ENCODE assay signal across 25 cellular contexts in genomic region chr22:38866024-38866398, GRCh38. TPM values are rescaled to one million over a fixed set of nuclear protein-coding genes. Genes with fewer than 3 reads are reported as not detected.
DNase-seq lines count a peak whose midpoint lies in the region; ATAC-seq and TF ChIP-seq lines count a peak whose summit lies in the region.
"Had no signal": no experiment of that assay in that cellular context is flagged by ENCODE, and none has a peak within 500 bp of the region (broad histone marks: within the 10 kb centered on the region; RNA-seq: fewer than 3 reads in every experiment).

No MANE protein-coding gene starts in this region.

- H3K27ac ChIP-seq in gastroesophageal sphincter: peak overlapping the region in 3 of 4 donors; percentile 67 to 75 (median 73)
- H3K27ac ChIP-seq in rectal smooth muscle tissue (ENCODE audit: low read depth, low read length): peak overlapping the region; percentile 23
- H3K27ac ChIP-seq in vagina: peak overlapping the region; percentile 6
- H3K27ac ChIP-seq: parathyroid adenoma had no signal

- TF ChIP-seq POLR2A in gastroesophageal sphincter (IDR thresholded peaks at IDR 0.05): no peak
- no peak for TF ChIP-seq POLR2A in vagina (IDR thresholded peaks at IDR 0.05)

- no peak for TF ChIP-seq CTCF in gastroesophageal sphincter (IDR thresholded peaks at IDR 0.05)
- TF ChIP-seq CTCF in vagina (IDR thresholded peaks at IDR 0.05): no peak
- no peak for TF ChIP-seq CTCF in GM13976 (IDR thresholded peaks at IDR 0.05; ENCODE audit: borderline replicate concordance, control extremely low read depth, extremely low read depth, insufficient read depth, missing control alignments)

- H3K27me3 ChIP-seq in gastroesophageal sphincter: no peaks in the 10 kb centered on the region
- no peaks in the 10 kb centered on the region for H3K27me3 ChIP-seq in rectal smooth muscle tissue (ENCODE audit: control insufficient read depth, insufficient read depth, low read length)
- H3K27me3 ChIP-seq in vagina: no peaks in the 10 kb centered on the region
- H3K27me3 ChIP-seq: adrenal gland had no signal

- TF ChIP-seq EP300 in gastroesophageal sphincter (IDR thresholded peaks at IDR 0.05): no peak

- H3K9me3 ChIP-seq in gastroesophageal sphincter (no peaks in the 10 kb centered on the region), vagina (no peaks in the 10 kb centered on the region)
- H3K9me3 ChIP-seq: adrenal gland had no signal

- H3K9ac ChIP-seq in rectal smooth muscle tissue (ENCODE audit: low read length): no peak overlapping the region
- H3K9ac ChIP-seq: parathyroid adenoma had no signal

- in situ Hi-C loops in GM13976 (cut with MboI; ENCODE audit: low sequenced_read_pairs, unreplicated experiment): no loop called here

- H3K4me1 ChIP-seq in gastroesophageal sphincter (peaks cover 19 to 100% (median 55%) of the 10 kb centered on the region in 3 donors), rectal smooth muscle tissue (ENCODE audit: control insufficient read depth, insufficient read depth, low read length) (peaks cover 38% of the 10 kb centered on the region), vagina (peaks cover 83% of the 10 kb centered on the region)

- ATAC-seq in Right ventricle myocardium inferior (no peak), Right ventricle myocardium superior (ENCODE audit: poor library complexity) (no peak), gastroesophageal sphincter (no peak), HG02642 (IDR thresholded peaks at IDR 0.05; ENCODE audit: poor library complexity, unreplicated experiment) (no peak), HG03521 (IDR thresholded peaks at IDR 0.05; ENCODE audit: unreplicated experiment) (no peak)
- ATAC-seq: PC-3, SK-N-SH treated with all-trans-retinoic acid at 6 μM for 48 hours, T-helper 17 cell had no signal

- WGBS in gastroesophageal sphincter (ENCODE audit: low coverage in 1 of 2), 2 donors: 46% methylated on average over 5 of the region's 15 CpGs; no CpG with 5 or more reads in 1 of the 2 donors

- intact Hi-C loops in Right ventricle myocardium inferior (cut with DNase I) (loop anchor here (5.0 kb wide), 1 partner anchor 99 kb away; no protein-coding TSS in a partner anchor), Right ventricle myocardium superior (cut with DNase I) (loop anchor here (5.0 kb wide), 1 partner anchor 256 kb away; no protein-coding TSS in a partner anchor), vagina (cut with DNase I) (loop anchor here (5.0 to 10.0 kb wide), 4 partner anchors 56 to 449 kb away; partner anchors contain the start of gene RPL3)

- H3K36me3 ChIP-seq in gastroesophageal sphincter (peaks cover 0 to 52% of the 10 kb centered on the region in 2 donors), rectal smooth muscle tissue (ENCODE audit: control insufficient read depth, insufficient read depth, low read length) (no peaks in the 10 kb centered on the region), vagina (peaks cover 0 to 23% of the 10 kb centered on the region in 2 donors)

- DNase-seq in Right ventricle myocardium inferior (ENCODE audit: missing footprints) (peak; percentile 21), Right ventricle myocardium superior (no peak), vagina (ENCODE audit: extremely low spot score in 2 of 2) (no peak), GM13976 (ENCODE audit: low spot score) (no peak)
- DNase-seq: activated naive CD4-positive, alpha-beta T cell; Calu3; foreskin melanocyte; IMR-90; MV-4-11; NCI-H1436; NCI-H2081 treated with DMSO at 0.1 percent for 48 hours; NCI-H2227 treated with DMSO at 0.1 percent for 48 hours; NCI-H526; NK-92 treated with Interleukin-12 subunit alpha and Interleukin-12 subunit beta, amount 100 ng/mL, for 24 hours; PC-3; stimulated activated CD4-positive, alpha-beta T cell treated with anti-CD3 and anti-CD28 coated beads, Interleukin-12 subunit alpha, Interleukin-12 subunit beta, amount 100 ng/mL, for 4 hours; stimulated activated CD4-positive, alpha-beta T cell treated with anti-CD3 and anti-CD28 coated beads, Interleukin-2, amount 100 ng/mL, for 48 hours; T-helper 17 cell had no signal

- H3K4me3 ChIP-seq in gastroesophageal sphincter (peak overlapping the region in 1 of 2 donors; percentile 1), rectal smooth muscle tissue (ENCODE audit: low read length) (no peak overlapping the region), vagina (no peak overlapping the region)
- H3K4me3 ChIP-seq: adrenal gland had no signal

RNA-seq across cellular contexts. Expression of gene CBX6, which starts 6.0 kb away (rescaled TPM):
- total RNA-seq in Right ventricle myocardium inferior (39.3 TPM), Right ventricle myocardium superior (36.1 TPM), gastroesophageal sphincter (100 to 1,000 TPM in 2 of 4 donors, 10 to 100 TPM in 2; 77.3 to 187 (median 105) TPM), vagina (31.7 TPM)

RNA-seq across cellular contexts. Expression of gene NPTXR, which starts 22.2 kb away (rescaled TPM):
- 19.7 TPM for total RNA-seq in Right ventricle myocardium inferior
- total RNA-seq in Right ventricle myocardium superior: 16.8 TPM
- total RNA-seq in gastroesophageal sphincter: 10 to 100 TPM in 3 of 4 donors, 1 to 10 TPM in 1; 7.9 to 21.7 (median 12.5) TPM
- 9.3 TPM for total RNA-seq in vagina

Comparison
In these comparisons a context has a peak if more than half of its experiments do, and no peak if none do; other contexts are left out.
1. H3K27ac ChIP-seq: peak in every context shown above with its lines; median percentile 73 in gastroesophageal sphincter; 23 in rectal smooth muscle tissue; 6 in vagina.